ENCODE assay signal across 8 cellular contexts in the genomic region with DNA sequence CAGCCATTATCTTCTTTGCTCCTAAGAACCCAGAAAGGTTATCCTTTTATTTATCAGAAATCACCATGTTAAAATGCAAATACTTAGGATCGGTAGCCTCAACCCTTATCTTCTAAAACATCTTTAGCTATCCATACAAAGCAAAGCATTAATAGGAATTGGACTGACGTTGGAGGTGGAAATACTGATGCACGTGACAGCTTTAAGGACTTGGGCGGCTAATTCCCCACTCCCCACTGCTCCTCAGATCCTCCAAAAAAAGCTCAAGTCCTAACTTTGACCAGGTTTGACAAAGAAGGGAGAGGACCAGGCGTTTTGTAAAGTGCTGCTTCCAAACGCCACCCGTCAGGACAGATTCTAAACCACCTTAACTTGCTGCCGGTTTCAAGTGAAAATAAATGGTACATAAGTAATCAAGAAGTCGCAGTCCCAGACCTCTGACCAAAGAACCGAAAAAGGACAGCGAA. TPM values are rescaled to one million over a fixed set of nuclear protein-coding genes. Genes with fewer than 3 reads are reported as not detected.
DNase-seq lines count a peak whose midpoint lies in the region; ATAC-seq, FAIRE-seq and TF ChIP-seq lines count a peak whose summit lies in the region.

No MANE protein-coding gene starts in this region.

- H3K27me3 ChIP-seq in fibroblast of lung (ENCODE audit: control insufficient read depth, insufficient read depth, low read length) (no peaks in the 10 kb centered on the region), pancreas (no peaks in the 10 kb centered on the region)

- DNase-seq in GM12864 (ENCODE audit: low read depth) (no peak), RWPE1 (ENCODE audit: low spot score) (no peak), fibroblast of lung (ENCODE audit: low read depth in 2 of 2) (no peak), pancreas (no peak), NAMALWA (ENCODE audit: low spot score) (no peak), HK-2 (ENCODE audit: unreplicated experiment) (no peak), pons (ENCODE audit: low spot score) (no peak)

- CTCF ChIA-PET in RWPE1 (lab: Yijun Ruan, JAX) = interaction anchor here (0.7 to 1.2 kb wide), 2 partner anchors 42 to 169 kb away, joined by 4 read pairs; no protein-coding TSS in a partner anchor

- intact Hi-C loops in pancreas (cut with DNase I) = no loop called here

- H4K20me1 ChIP-seq in fibroblast of lung (ENCODE audit: control insufficient read depth, extremely low read depth, insufficient read depth, low read length) = no peaks in the 10 kb centered on the region

- no peaks in the 10 kb centered on the region for H3K36me3 ChIP-seq in fibroblast of lung (ENCODE audit: control insufficient read depth, insufficient read depth, low read length)
- no peaks in the 10 kb centered on the region for H3K36me3 ChIP-seq in pancreas

- WGBS in pancreas, 2 donors = 0% methylated on average over 11 of the region's 11 CpGs

- peak overlapping the region; percentile 94 for H3K9ac ChIP-seq in fibroblast of lung (ENCODE audit: insufficient read depth, low read length)

- peak overlapping the region; percentile 83 for H3K4me3 ChIP-seq in GM12864 (ENCODE audit: low read depth, low read length)
- peak overlapping the region; percentile 83 to 98 (median 92) for H3K4me3 ChIP-seq in fibroblast of lung (replicated peaks in 1 of 4; ENCODE audit: control extremely low read depth in 1 of 4, insufficient read depth in 1 of 4, low read depth in 3 of 4, low read length in 4 of 4)
- H3K4me3 ChIP-seq in pancreas = peak overlapping the region; percentile 90 to 100 (median 96)

- H3K27ac ChIP-seq in RWPE1 = peak overlapping the region; percentile 99
- peak overlapping the region; percentile 95 for H3K27ac ChIP-seq in fibroblast of lung (ENCODE audit: insufficient read depth, low read length)
- H3K27ac ChIP-seq in pancreas = peak overlapping the region; percentile 88 to 97 (median 96)

- H3K79me2 ChIP-seq in fibroblast of lung (ENCODE audit: control insufficient read depth, insufficient read depth, low read length) = peaks cover 42% of the 10 kb centered on the region

- FAIRE-seq in pancreas (lab: Jason Lieb, UNC) = no peak

- H3K9me3 ChIP-seq in fibroblast of lung (ENCODE audit: control insufficient read depth, insufficient read depth, low read depth, low read length) (no peaks in the 10 kb centered on the region), pancreas (peaks cover 0 to 4% (median 0%) of the 10 kb centered on the region in 4 donors)

- H3K4me2 ChIP-seq in fibroblast of lung (ENCODE audit: extremely low read depth, insufficient read depth, low read length) = peak overlapping the region; percentile 99

- POLR2A ChIA-PET in RWPE1 (lab: Yijun Ruan, JAX; ENCODE audit: low non-redundant PET) = no interaction called here

- TF ChIP-seq CTCF in GM12864 (IDR thresholded peaks at IDR 0.05; ENCODE audit: low read depth, low read length, missing control alignments) (no peak), RWPE1 (conservative IDR thresholded peaks at IDR 0.05; ENCODE audit: low read depth) (no peak), fibroblast of lung (conservative IDR thresholded peaks at IDR 0.05 in 1 of 2, IDR thresholded peaks at IDR 0.05 in 1 of 2; ENCODE audit: low read depth in 1 of 2, low read length in 2 of 2) (no peak), pancreas (IDR thresholded peaks at IDR 0.05) (no peak)

- H3K4me1 ChIP-seq in fibroblast of lung (ENCODE audit: control insufficient read depth, extremely low read depth, insufficient read depth, low read length) = peaks cover 6% of the 10 kb centered on the region
- peaks cover 0 to 22% (median 17%) of the 10 kb centered on the region in 3 donors for H3K4me1 ChIP-seq in pancreas

- H2AFZ ChIP-seq in fibroblast of lung (ENCODE audit: low read length) = peak overlapping the region; percentile 96

- peak in 3 of 4 donors; percentile 1 to 15 (median 3) for ATAC-seq in pancreas
- no peak for ATAC-seq in activated CD4-positive, CD25-positive, alpha-beta regulatory T cell treated with anti-CD3 and anti-CD28 coated beads, Interleukin-2, amount 50 U/mL, for 24 hours

RNA-seq across cellular contexts. Expression of gene SPCS3, which starts 0.5 kb away (rescaled TPM):
- total RNA-seq in fibroblast of lung = 53.4 and 72.3 TPM in 2 replicates
- 68.2 and 84.3 TPM in 2 replicates for polyA plus RNA-seq in fibroblast of lung
- polyA plus RNA-seq in fibroblast of lung (2012) = 78.8 and 93.3 TPM in 2 replicates
- 6.6 and 9.1 TPM in 2 replicates for polyA minus RNA-seq in fibroblast of lung (ENCODE audit: low replicate concordance)
- 100 to 1,000 TPM in 5 of 6 donors, 10 to 100 TPM in 1; 97.9 to 166 (median 144) TPM for total RNA-seq in pancreas
- 10 to 100 TPM; 24.2 to 31.3 TPM for polyA plus RNA-seq in pancreas

RNA-seq across cellular contexts. Expression of gene ASB5, which starts 50.2 kb away (rescaled TPM):
- 0.51 and 1.8 TPM in 2 replicates for total RNA-seq in fibroblast of lung
- polyA plus RNA-seq in fibroblast of lung = 0.30 and 1.0 TPM in 2 replicates
- polyA plus RNA-seq in fibroblast of lung (2012) = 0.25 and 0.56 TPM in 2 replicates
- polyA minus RNA-seq in fibroblast of lung (ENCODE audit: low replicate concordance) = 2.0 and 3.6 TPM in 2 replicates
- not detected for total RNA-seq in pancreas
- under 1 TPM; 0.08 to 0.38 TPM for polyA plus RNA-seq in pancreas

Comparison
In these comparisons a context has a peak if more than half of its experiments do, and no peak if none do; other contexts are left out.
1. ATAC-seq: peak in pancreas (3 of 4); none in activated CD4-positive, CD25-positive, alpha-beta regulatory T cell treated with anti-CD3 and anti-CD28 coated beads, Interleukin-2, amount 50 U/mL, for 24 hours (0 of 2).
2. Peak in every context shown above with its lines, with median percentiles within 50 percentile points of each other: H3K4me3 ChIP-seq and H3K27ac ChIP-seq.